Comparison of ENCODE assay signal across 9 cellular contexts in genomic region chr9:976258-976804, GRCh38. TPM values are rescaled to one million over a fixed set of nuclear protein-coding genes. Genes with fewer than 3 reads are reported as not detected.
DNase-seq lines count a peak whose midpoint lies in the region; ATAC-seq, FAIRE-seq and TF ChIP-seq lines count a peak whose summit lies in the region.
"Had no signal": no experiment of that assay in that cellular context is flagged by ENCODE, and none has a peak within 500 bp of the region (broad histone marks: within the 10 kb centered on the region; RNA-seq: fewer than 3 reads in every experiment).

A gene with protein sequence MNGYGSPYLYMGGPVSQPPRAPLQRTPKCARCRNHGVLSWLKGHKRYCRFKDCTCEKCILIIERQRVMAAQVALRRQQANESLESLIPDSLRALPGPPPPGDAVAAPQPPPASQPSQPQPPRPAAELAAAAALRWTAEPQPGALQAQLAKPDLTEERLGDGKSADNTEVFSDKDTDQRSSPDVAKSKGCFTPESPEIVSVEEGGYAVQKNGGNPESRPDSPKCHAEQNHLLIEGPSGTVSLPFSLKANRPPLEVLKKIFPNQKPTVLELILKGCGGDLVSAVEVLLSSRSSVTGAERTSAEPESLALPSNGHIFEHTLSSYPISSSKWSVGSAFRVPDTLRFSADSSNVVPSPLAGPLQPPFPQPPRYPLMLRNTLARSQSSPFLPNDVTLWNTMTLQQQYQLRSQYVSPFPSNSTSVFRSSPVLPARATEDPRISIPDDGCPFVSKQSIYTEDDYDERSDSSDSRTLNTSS (plus strand): TSS chr9:976655. CDS start chr9:977002, 347 bp downstream.

- no peak within 1 kb of the TSS for H3K9ac ChIP-seq in keratinocyte (ENCODE audit: control insufficient read depth, extremely low read depth, insufficient read depth, low read length)

- no peak within 1 kb of the TSS for H2AFZ ChIP-seq in keratinocyte (ENCODE audit: control insufficient read depth, low read length)

- TF ChIP-seq POLR2A in GM12892 (IDR thresholded peaks at IDR 0.05; ENCODE audit: low read depth, low read length): no peak

- H4K20me1 ChIP-seq in keratinocyte (ENCODE audit: control insufficient read depth, extremely low read depth, insufficient read depth, low read length): no peaks in the 10 kb centered on the region

- peaks cover 20% of the 10 kb centered on the region for H3K4me1 Mint-ChIP-seq in activated naive CD8-positive, alpha-beta T cell (ENCODE audit: low read depth)
- H3K4me1 Mint-ChIP-seq in activated naive CD8-positive, alpha-beta T cell treated with anti-CD3 and anti-CD28 coated beads for 36 hours: peaks cover 12% of the 10 kb centered on the region
- H3K4me1 Mint-ChIP-seq in T-helper 17 cell: peaks cover 6% of the 10 kb centered on the region

- H3K27ac ChIP-seq in keratinocyte (ENCODE audit: control insufficient read depth, insufficient read depth, low read length) (no peak within 1 kb of the TSS), tibial artery (no peak within 1 kb of the TSS)

- no peaks in the 10 kb centered on the region for H3K36me3 ChIP-seq in keratinocyte (ENCODE audit: control insufficient read depth in 2 of 2, extremely low read depth in 1 of 2, insufficient read depth in 2 of 2, low read length in 2 of 2)
- no peaks in the 10 kb centered on the region for H3K36me3 ChIP-seq in tibial artery

- H3K4me2 ChIP-seq in keratinocyte (ENCODE audit: control insufficient read depth, extremely low read depth, insufficient read depth, low read depth, low read length): peak within 1 kb of the TSS; percentile 2

- H3K4me3 Mint-ChIP-seq in activated naive CD8-positive, alpha-beta T cell: peak within 1 kb of the TSS; percentile 32
- H3K4me3 Mint-ChIP-seq in activated naive CD8-positive, alpha-beta T cell treated with anti-CD3 and anti-CD28 coated beads for 36 hours: no peak within 1 kb of the TSS
- H3K4me3 Mint-ChIP-seq in T-helper 17 cell: peak within 1 kb of the TSS; percentile 64

- H3K9me1 ChIP-seq in keratinocyte (ENCODE audit: control insufficient read depth, extremely low read depth, insufficient read depth, low read length): no peaks in the 10 kb centered on the region

- no peak for FAIRE-seq in keratinocyte (lab: Jason Lieb, UNC)
- no peak for FAIRE-seq in GM12892 (lab: Jason Lieb, UNC)

- H3K4me1 ChIP-seq in keratinocyte (ENCODE audit: control insufficient read depth, extremely low read depth, insufficient read depth, low read length) (no peaks in the 10 kb centered on the region), tibial artery (peaks cover 0 to 32% (median 28%) of the 10 kb centered on the region in 4 donors)

- peaks cover 92% of the 10 kb centered on the region for H3K27me3 ChIP-seq in keratinocyte (ENCODE audit: control insufficient read depth, extremely low read depth, insufficient read depth, low read length)
- H3K27me3 ChIP-seq in tibial artery: peaks cover 0 to 84% of the 10 kb centered on the region in 2 donors

- H3K9me3 Mint-ChIP-seq in activated naive CD8-positive, alpha-beta T cell (ENCODE audit: low read depth): no peaks in the 10 kb centered on the region
- no peaks in the 10 kb centered on the region for H3K9me3 Mint-ChIP-seq in activated naive CD8-positive, alpha-beta T cell treated with anti-CD3 and anti-CD28 coated beads for 36 hours

- H3K4me3 ChIP-seq in keratinocyte (ENCODE audit: control insufficient read depth in 2 of 3, extremely low read depth in 1 of 3, insufficient read depth in 2 of 3, low read depth in 1 of 3, low read length in 3 of 3): no peak within 1 kb of the TSS
- peak within 1 kb of the TSS; percentile 5 to 38 for H3K4me3 ChIP-seq in tibial artery

- H3K27ac Mint-ChIP-seq in activated naive CD8-positive, alpha-beta T cell: no peak within 1 kb of the TSS
- no peak within 1 kb of the TSS for H3K27ac Mint-ChIP-seq in activated naive CD8-positive, alpha-beta T cell treated with anti-CD3 and anti-CD28 coated beads for 36 hours
- H3K27ac Mint-ChIP-seq in T-helper 17 cell: peak within 1 kb of the TSS; percentile 82

- no peaks in the 10 kb centered on the region for H3K36me3 Mint-ChIP-seq in activated naive CD8-positive, alpha-beta T cell
- H3K36me3 Mint-ChIP-seq in activated naive CD8-positive, alpha-beta T cell treated with anti-CD3 and anti-CD28 coated beads for 36 hours: no peaks in the 10 kb centered on the region
- H3K36me3 Mint-ChIP-seq in T-helper 17 cell (ENCODE audit: low read depth): no peaks in the 10 kb centered on the region

- dilution Hi-C loops in keratinocyte (cut with MboI; ENCODE audit: extremely low pct_ligation_motif_present, low sequenced_read_pairs): no loop called here

- peaks cover 50% of the 10 kb centered on the region for H3K27me3 Mint-ChIP-seq in activated naive CD8-positive, alpha-beta T cell
- H3K27me3 Mint-ChIP-seq in activated naive CD8-positive, alpha-beta T cell treated with anti-CD3 and anti-CD28 coated beads for 36 hours: peaks cover 89% of the 10 kb centered on the region
- peaks cover 74% of the 10 kb centered on the region for H3K27me3 Mint-ChIP-seq in T-helper 17 cell

- intact Hi-C loops in tibial artery (cut with DNase I; ENCODE audit: low total_unique reads): no loop called here

- H3K9me3 ChIP-seq in T-helper 17 cell (ENCODE audit: control insufficient read depth, low read length, poor library complexity, severe bottlenecking) (no peaks in the 10 kb centered on the region), keratinocyte (ENCODE audit: control insufficient read depth, low read depth, low read length) (peaks cover 3% of the 10 kb centered on the region), tibial artery (no peaks in the 10 kb centered on the region)

- no peak for ATAC-seq in T-helper 17 cell
- ATAC-seq in HG02852 (IDR thresholded peaks at IDR 0.05; ENCODE audit: unreplicated experiment): no peak
- no peak for ATAC-seq in HG02678 (IDR thresholded peaks at IDR 0.05; ENCODE audit: unreplicated experiment)

- no peaks in the 10 kb centered on the region for H3K79me2 ChIP-seq in keratinocyte (ENCODE audit: control insufficient read depth, insufficient read depth, low read length)

- DNase-seq in activated naive CD8-positive, alpha-beta T cell treated with anti-CD3 and anti-CD28 coated beads for 36 hours: no peak
- no peak for DNase-seq in T-helper 17 cell
- DNase-seq in keratinocyte (ENCODE audit: low read depth, low spot score): no peak
- DNase-seq in tibial artery: no peak
- no peak for DNase-seq in GM12892 (ENCODE audit: insufficient read length)
- DNase-seq: activated gamma-delta T cell had no signal

- no peak for TF ChIP-seq CTCF in keratinocyte (optimal IDR thresholded peaks at IDR 0.05 in 1 of 3, IDR thresholded peaks at IDR 0.05 in 1 of 3, conservative IDR thresholded peaks at IDR 0.05 in 1 of 3; ENCODE audit: extremely low read depth in 1 of 3, insufficient read depth in 2 of 3, low read length in 3 of 3)
- TF ChIP-seq CTCF in tibial artery (IDR thresholded peaks at IDR 0.05): no peak

RNA-seq across cellular contexts. Expression of the gene that starts here (rescaled TPM):
- not detected for total RNA-seq in activated naive CD8-positive, alpha-beta T cell treated with anti-CD3 and anti-CD28 coated beads for 36 hours
- total RNA-seq in T-helper 17 cell: not detected
- not detected in 3 replicates for polyA plus RNA-seq in keratinocyte
- not detected for polyA plus RNA-seq in keratinocyte (2011; ENCODE audit: low read depth)
- not detected in 2 replicates for polyA plus RNA-seq in keratinocyte (2011; cell fraction: cytosol; rRNA removed)
- not detected in 2 replicates for polyA plus RNA-seq in keratinocyte (2011; cell fraction: nucleus; rRNA removed)
- not detected in 2 replicates for polyA plus RNA-seq in keratinocyte (2012; ENCODE audit: low replicate concordance)
- polyA minus RNA-seq in keratinocyte: not detected in 3 replicates
- not detected for polyA minus RNA-seq in keratinocyte (2011; cell fraction: cytosol; rRNA and poly(A)+ RNA removed)
- not detected in 2 replicates for polyA minus RNA-seq in keratinocyte (2011; cell fraction: nucleus; rRNA and poly(A)+ RNA removed)
- not detected for polyA plus RNA-seq in GM12892 (2012; ENCODE audit: missing spikeins)

Comparison
In these comparisons a context has a peak if more than half of its experiments do, and no peak if none do; other contexts are left out.
1. H3K4me3 ChIP-seq: peak in tibial artery (2 of 2); none in keratinocyte (0 of 3).